ENCODE assay signal across 16 cellular contexts in genomic region chr4:98565646-98566403, GRCh38.
A peak's percentile ranks its signal among the peaks of the same experiment; 100 is the strongest.
DNase-seq lines count a peak whose midpoint lies in the region; ATAC-seq and TF ChIP-seq lines count a peak whose summit lies in the region.
"Had no signal": no experiment of that assay in that cellular context is flagged by ENCODE, and none has a peak within 500 bp of the region (broad histone marks: within the 10 kb centered on the region; RNA-seq: fewer than 3 reads in every experiment).

No MANE protein-coding gene starts in this region.

- peak; percentile 14 for DNase-seq in NCI-H510A treated with DMSO at 0.1 percent for 48 hours (lab: John Stamatoyannopoulos, UW)
- DNase-seq in NCI-H510A (lab: John Stamatoyannopoulos, UW): no peak
- peak in 6 of 61 donors; percentile 29 to 65 (median 42) for DNase-seq in caudate nucleus (lab: John Stamatoyannopoulos, UW)
- DNase-seq in tibial nerve (ENCODE audit: low spot score in 2 of 2): no peak
- DNase-seq in activated CD4-positive, alpha-beta T cell treated with anti-CD3 and anti-CD28 coated beads, Interleukin-2, amount 10 ng/mL, durations not matched to agents 7 days and 5 days: no peak
- DNase-seq in ureter (ENCODE audit: low spot score): no peak
- DNase-seq: activated T-cell treated with anti-CD3 and anti-CD28 coated beads, Interleukin-2, amount 50 U/mL, for 4 hours; foreskin melanocyte; NCI-H1930; SW 1271 had no signal

- TF ChIP-seq EP300 in tibial nerve (IDR thresholded peaks at IDR 0.05): no peak

- POLR2A ChIA-PET in activated CD4-positive, alpha-beta T cell treated with anti-CD3 and anti-CD28 coated beads, Interleukin-2, amount 10 ng/mL, durations not matched to agents 7 days and 5 days (lab: Charles Lee): interaction anchor here (0.6 kb wide), 1 partner anchor 25 kb away, joined by 4 read pairs; no protein-coding TSS in a partner anchor

- H3K4me1 Mint-ChIP-seq in activated CD4-positive, alpha-beta T cell treated with anti-CD3 and anti-CD28 coated beads, Interleukin-2, amount 10 ng/mL, durations not matched to agents 7 days and 5 days: peaks cover 2% of the 10 kb centered on the region

- TF ChIP-seq CTCF in tibial nerve (IDR thresholded peaks at IDR 0.05): no peak

- H3K9me3 ChIP-seq in muscle layer of colon (ENCODE audit: low read length) (no peaks in the 10 kb centered on the region), tibial nerve (no peaks in the 10 kb centered on the region)
- H3K9me3 ChIP-seq: A549, suprapubic skin had no signal

- H3K27ac Mint-ChIP-seq in activated CD4-positive, alpha-beta T cell treated with anti-CD3 and anti-CD28 coated beads, Interleukin-2, amount 10 ng/mL, durations not matched to agents 7 days and 5 days: no peak overlapping the region

- no peak overlapping the region for H3K4me3 Mint-ChIP-seq in activated CD4-positive, alpha-beta T cell treated with anti-CD3 and anti-CD28 coated beads, Interleukin-2, amount 10 ng/mL, durations not matched to agents 7 days and 5 days
- H3K4me3 Mint-ChIP-seq: activated T-cell treated with anti-CD3 and anti-CD28 coated beads, Interleukin-2, amount 50 U/mL, for 4 hours had no signal

- H3K27me3 Mint-ChIP-seq in activated CD4-positive, alpha-beta T cell treated with anti-CD3 and anti-CD28 coated beads, Interleukin-2, amount 10 ng/mL, durations not matched to agents 7 days and 5 days: no peaks in the 10 kb centered on the region

- H3K36me3 Mint-ChIP-seq in activated CD4-positive, alpha-beta T cell treated with anti-CD3 and anti-CD28 coated beads, Interleukin-2, amount 10 ng/mL, durations not matched to agents 7 days and 5 days (ENCODE audit: low read depth): peaks cover 12% of the 10 kb centered on the region

- H3K27ac ChIP-seq in caudate nucleus (ENCODE audit: low read depth, low read length): peak overlapping the region; percentile 96
- H3K27ac ChIP-seq in muscle layer of colon (ENCODE audit: low read depth, low read length): peak overlapping the region; percentile 60
- H3K27ac ChIP-seq in tibial nerve: peak overlapping the region; percentile 3 to 83 (median 38)
- H3K27ac ChIP-seq: A549, KMS-11, skin epidermis, suprapubic skin had no signal

- H3K36me3 ChIP-seq in muscle layer of colon (ENCODE audit: insufficient read depth, low read length): no peaks in the 10 kb centered on the region
- no peaks in the 10 kb centered on the region for H3K36me3 ChIP-seq in tibial nerve
- H3K36me3 ChIP-seq: suprapubic skin had no signal

- TF ChIP-seq POLR2A in tibial nerve (IDR thresholded peaks at IDR 0.05): no peak

- WGBS in tibial nerve, 2 donors: 25 to 29% methylated on average over 6 of the region's 6 CpGs

- peak overlapping the region in 1 of 2 donors; percentile 21 for H3K4me3 ChIP-seq in muscle layer of colon (ENCODE audit: low read depth in 1 of 2, low read length in 2 of 2)
- H3K4me3 ChIP-seq in tibial nerve: no peak overlapping the region
- H3K4me3 ChIP-seq: A549, skin epidermis, suprapubic skin had no signal

- H3K9me3 Mint-ChIP-seq in activated CD4-positive, alpha-beta T cell treated with anti-CD3 and anti-CD28 coated beads, Interleukin-2, amount 10 ng/mL, durations not matched to agents 7 days and 5 days: no peaks in the 10 kb centered on the region
- H3K9me3 Mint-ChIP-seq: activated T-cell treated with anti-CD3 and anti-CD28 coated beads, Interleukin-2, amount 50 U/mL, for 4 hours had no signal

- CTCF ChIA-PET in activated CD4-positive, alpha-beta T cell treated with anti-CD3 and anti-CD28 coated beads, Interleukin-2, amount 10 ng/mL, durations not matched to agents 7 days and 5 days (lab: Charles Lee): interaction anchor here (1.1 kb wide), 1 partner anchor 14 kb away, joined by 3 read pairs; no protein-coding TSS in a partner anchor

- no peak for ATAC-seq in HG03025 (IDR thresholded peaks at IDR 0.05; ENCODE audit: low FRiP score, unreplicated experiment)
- ATAC-seq: A549; activated T-cell treated with anti-CD3 and anti-CD28 coated beads, Interleukin-2, amount 50 U/mL, for 4 hours had no signal

- H3K4me1 ChIP-seq in muscle layer of colon (ENCODE audit: insufficient read depth, low read length): peaks cover 31% of the 10 kb centered on the region
- peaks cover 0 to 35% (median 13%) of the 10 kb centered on the region in 4 donors for H3K4me1 ChIP-seq in tibial nerve
- H3K4me1 ChIP-seq: A549 had no signal

- H3K27me3 ChIP-seq in muscle layer of colon (ENCODE audit: control insufficient read depth in 1 of 2, insufficient read depth in 2 of 2, low read length in 2 of 2): no peaks in the 10 kb centered on the region
- H3K27me3 ChIP-seq in tibial nerve: no peaks in the 10 kb centered on the region
- H3K27me3 ChIP-seq: suprapubic skin had no signal

- H3K9ac ChIP-seq in muscle layer of colon (ENCODE audit: low read length): no peak overlapping the region
- H3K9ac ChIP-seq: KMS-11 had no signal

Comparison
In these comparisons a context has a peak if more than half of its experiments do, and no peak if none do; other contexts are left out.
1. H3K27ac ChIP-seq: peak in every context shown above with its lines; median percentile 96 in caudate nucleus; 60 in muscle layer of colon; 38 in tibial nerve.